In the genomic region with DNA sequence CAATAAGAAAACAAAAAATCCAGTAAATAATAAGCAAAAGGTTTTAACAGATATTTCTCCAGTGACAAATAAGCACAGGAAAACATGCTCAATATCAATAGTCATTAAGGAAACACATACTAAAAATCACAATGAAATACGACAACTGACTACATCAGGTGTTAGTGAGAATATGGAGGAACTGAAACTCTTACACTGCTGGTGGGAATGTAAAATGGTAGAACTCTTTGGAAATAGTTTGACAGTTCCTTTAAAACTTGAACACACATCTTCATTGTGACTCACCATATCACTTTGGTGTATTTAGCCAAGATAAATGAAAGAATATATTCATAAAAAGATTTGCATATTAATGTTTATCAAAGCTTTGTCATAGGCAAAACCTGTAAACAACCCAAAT, we compare ENCODE assay signal across 29 cellular contexts.
"Had no signal": no experiment of that assay in that cellular context is flagged by ENCODE, and none has a peak within 500 bp of the region (broad histone marks: within the 10 kb centered on the region; RNA-seq: fewer than 3 reads in every experiment).

No MANE protein-coding gene starts in this region.

- H3K4me1 Mint-ChIP-seq: activated CD4-positive, alpha-beta T cell treated with anti-CD3 and anti-CD28 coated beads, Interleukin-2, amount 10 ng/mL, durations not matched to agents 24 days and 14 days had no signal

- DNase-seq: activated CD4-positive, alpha-beta T cell treated with anti-CD3 and anti-CD28 coated beads, Interleukin-2, amount 10 ng/mL, durations not matched to agents 24 days and 14 days; activated CD4-positive, alpha-beta T cell treated with anti-CD3 and anti-CD28 coated beads, Interleukin-2, amount 50 U/mL, for 4 hours; activated CD8-positive, alpha-beta T cell treated with anti-CD3 and anti-CD28 coated beads for 36 hours; activated gamma-delta T cell treated with Interleukin-2 at 50 U/mL for 16 hours; activated naive CD4-positive, alpha-beta T cell treated with anti-CD3 and anti-CD28 coated beads for 36 hours; activated T-cell treated with anti-CD3 and anti-CD28 coated beads, Interleukin-2, amount 50 U/mL, for 24 hours; adrenal gland; body of pancreas; Karpas-422; KBM-7; NCI-H1105; NCI-H1417 treated with DMSO at 0.1 percent for 48 hours; NCI-H187 treated with DMSO at 0.1 percent for 48 hours; NCI-H2081; NCI-H226; NCI-H446 treated with DMSO at 0.1 percent for 48 hours; NCI-H524; NCI-H69; PC-3; Peyer's patch; RPMI8226; SHP77 treated with DMSO at 0.1 percent for 48 hours; SW 1271; T-helper 1 cell; T1000 had no signal

- H3K9me3 Mint-ChIP-seq: activated CD4-positive, alpha-beta T cell treated with anti-CD3 and anti-CD28 coated beads, Interleukin-2, amount 10 ng/mL, durations not matched to agents 24 days and 14 days; activated CD8-positive, alpha-beta T cell treated with anti-CD3 and anti-CD28 coated beads for 36 hours; activated naive CD4-positive, alpha-beta T cell treated with anti-CD3 and anti-CD28 coated beads for 36 hours; activated naive CD4-positive, alpha-beta T cell treated with anti-CD3 and anti-CD28 coated beads, Interleukin-2, amount 50 U/mL, for 72 hours; activated T-cell treated with anti-CD3 and anti-CD28 coated beads, Interleukin-2, amount 50 U/mL, for 24 hours; activated T-helper 1 cell treated with anti-CD3 and anti-CD28 coated beads, Interleukin-12 subunit alpha, Interleukin-12 subunit beta, Interleukin-2, Interleukin-4 antibody, amounts not matched to agents 30 ng/mL and 10 ng/mL and 1 ng/mL, durations not matched to agents 14 hours and 24 hours and 36 hours had no signal

- H3K36me3 Mint-ChIP-seq: activated naive CD4-positive, alpha-beta T cell treated with anti-CD3 and anti-CD28 coated beads, Interleukin-2, amount 50 U/mL, for 72 hours had no signal

- ATAC-seq: activated CD8-positive, alpha-beta T cell treated with anti-CD3 and anti-CD28 coated beads for 36 hours; activated naive CD4-positive, alpha-beta T cell treated with anti-CD3 and anti-CD28 coated beads, Interleukin-2, amount 50 U/mL, for 72 hours; body of pancreas; PC-3 had no signal

- FAIRE-seq: astrocyte, TTC549 had no signal

- H3K4me3 Mint-ChIP-seq: activated CD4-positive, alpha-beta T cell treated with anti-CD3 and anti-CD28 coated beads, Interleukin-2, amount 10 ng/mL, durations not matched to agents 24 days and 14 days; activated CD8-positive, alpha-beta T cell treated with anti-CD3 and anti-CD28 coated beads for 36 hours; activated naive CD4-positive, alpha-beta T cell treated with anti-CD3 and anti-CD28 coated beads for 36 hours; activated T-cell treated with anti-CD3 and anti-CD28 coated beads, Interleukin-2, amount 50 U/mL, for 24 hours; activated T-helper 1 cell treated with anti-CD3 and anti-CD28 coated beads, Interleukin-12 subunit alpha, Interleukin-12 subunit beta, Interleukin-2, Interleukin-4 antibody, amounts not matched to agents 30 ng/mL and 10 ng/mL and 1 ng/mL, durations not matched to agents 14 hours and 24 hours and 36 hours had no signal
